33 cellular contexts compared by ENCODE assay signal in the genomic region with DNA sequence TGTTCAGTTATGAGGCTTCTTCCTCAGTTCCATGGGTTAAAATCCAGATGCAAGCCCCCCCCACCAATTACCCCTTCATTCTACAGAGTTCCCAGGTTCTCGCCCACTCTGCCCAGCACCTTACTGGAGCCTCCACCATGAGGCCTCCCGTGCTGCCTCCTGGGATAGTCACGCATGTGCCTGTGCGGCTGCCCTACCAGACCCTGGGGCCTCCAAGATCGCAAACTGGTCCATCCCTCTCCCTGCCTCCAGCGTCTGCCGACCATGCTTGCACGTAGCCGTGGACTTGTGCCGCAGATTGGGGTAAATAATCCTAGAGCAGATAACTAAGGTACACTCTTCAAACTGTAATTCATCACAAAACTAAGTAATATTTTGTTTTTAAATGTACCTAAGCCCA.
"Had no signal": no experiment of that assay in that cellular context is flagged by ENCODE, and none has a peak within 500 bp of the region (broad histone marks: within the 10 kb centered on the region; RNA-seq: fewer than 3 reads in every experiment).

No MANE protein-coding gene starts in this region.

- H3K4me3 ChIP-seq: ascending aorta, breast epithelium, cardiac muscle cell, esophagus muscularis mucosa, gastrocnemius medialis had no signal

- H3K27me3 ChIP-seq: ascending aorta, cardiac muscle cell, foreskin keratinocyte, gastrocnemius medialis had no signal

- DNase-seq: activated B cell treated with CpG ODN at 0.5 μM for 24 hours; activated CD4-positive, alpha-beta T cell treated with anti-CD3 and anti-CD28 coated beads for 48 hours; activated CD4-positive, alpha-beta T cell treated with anti-CD3 and anti-CD28 coated beads, Interleukin-2, amount 50 U/mL, for 1 hour; activated CD4-positive, alpha-beta T cell treated with anti-CD3 and anti-CD28 coated beads, Interleukin-2, amount 50 U/mL, for 48 hours; activated CD8-positive, alpha-beta memory T cell treated with anti-CD3 and anti-CD28 coated beads for 24 hours; activated CD8-positive, alpha-beta T cell treated with anti-CD3 and anti-CD28 coated beads for 36 hours; activated gamma-delta T cell; activated naive CD4-positive, alpha-beta T cell; activated naive CD4-positive, alpha-beta T cell treated with anti-CD3 and anti-CD28 coated beads, Interleukin-2, amount 10 ng/mL, durations not matched to agents 7 days and 5 days; activated naive CD8-positive, alpha-beta T cell treated with anti-CD3 and anti-CD28 coated beads, Interleukin-2, amount 10 ng/mL, durations not matched to agents 7 days and 5 days; activated T-cell treated with anti-CD3 and anti-CD28 coated beads, Interleukin-2, amount 50 U/mL, for 4 hours; cortex of kidney; dermis blood vessel endothelial cell; effector CD4-positive, alpha-beta T cell; effector memory CD8-positive, alpha-beta T cell; erythroblast; foreskin keratinocyte; gastrocnemius medialis; glutamatergic neuron; T-helper 1 cell; T-helper 17 cell; T1000; WERI-Rb-1 had no signal

- H3K9me3 ChIP-seq: gastrocnemius medialis had no signal

- H3K9me3 Mint-ChIP-seq: central memory CD8-positive, alpha-beta T cell had no signal

- H3K4me1 Mint-ChIP-seq: activated B cell treated with CpG ODN at 0.5 μM for 24 hours; activated naive CD4-positive, alpha-beta T cell treated with anti-CD3 and anti-CD28 coated beads, Interleukin-2, amount 10 ng/mL, durations not matched to agents 7 days and 5 days; activated naive CD8-positive, alpha-beta T cell treated with anti-CD3 and anti-CD28 coated beads, Interleukin-2, amount 10 ng/mL, durations not matched to agents 7 days and 5 days; activated T-helper 17 cell treated with anti-CD3 and anti-CD28 coated beads, Interleukin-2, amount 50 U/mL, for 72 hours; central memory CD8-positive, alpha-beta T cell; T-helper 17 cell had no signal

- H3K36me3 Mint-ChIP-seq: activated naive CD4-positive, alpha-beta T cell treated with anti-CD3 and anti-CD28 coated beads, Interleukin-2, amount 10 ng/mL, durations not matched to agents 7 days and 5 days; activated naive CD8-positive, alpha-beta T cell treated with anti-CD3 and anti-CD28 coated beads, Interleukin-2, amount 10 ng/mL, durations not matched to agents 7 days and 5 days had no signal

- H3K27ac Mint-ChIP-seq: activated B cell treated with CpG ODN at 0.5 μM for 24 hours; activated CD8-positive, alpha-beta T cell treated with anti-CD3 and anti-CD28 coated beads for 36 hours; activated naive CD4-positive, alpha-beta T cell treated with anti-CD3 and anti-CD28 coated beads, Interleukin-2, amount 10 ng/mL, durations not matched to agents 7 days and 5 days; activated naive CD8-positive, alpha-beta T cell treated with anti-CD3 and anti-CD28 coated beads, Interleukin-2, amount 10 ng/mL, durations not matched to agents 7 days and 5 days; activated T-helper 17 cell treated with anti-CD3 and anti-CD28 coated beads, Interleukin-2, amount 50 U/mL, for 72 hours; brain; effector memory CD8-positive, alpha-beta T cell; T-helper 17 cell; T-helper 2 cell treated with Interferon-gamma antibody and Interleukin-4, amounts not matched to agents 5 μg/mL and 100 μg/mL, for 36 hours had no signal

- H3K27ac ChIP-seq: ascending aorta, breast epithelium, cardiac muscle cell, esophagus muscularis mucosa, foreskin keratinocyte, gastrocnemius medialis, WERI-Rb-1 had no signal

- H3K27me3 Mint-ChIP-seq: activated B cell treated with CpG ODN at 0.5 μM for 24 hours; activated CD8-positive, alpha-beta T cell treated with anti-CD3 and anti-CD28 coated beads for 36 hours; activated naive CD4-positive, alpha-beta T cell treated with anti-CD3 and anti-CD28 coated beads, Interleukin-2, amount 10 ng/mL, durations not matched to agents 7 days and 5 days; activated naive CD8-positive, alpha-beta T cell treated with anti-CD3 and anti-CD28 coated beads, Interleukin-2, amount 10 ng/mL, durations not matched to agents 7 days and 5 days had no signal

- H3K4me1 ChIP-seq: ascending aorta, breast epithelium, esophagus muscularis mucosa, foreskin keratinocyte, gastrocnemius medialis had no signal

- ATAC-seq: activated CD4-positive, CD25-positive, alpha-beta regulatory T cell treated with anti-CD3 and anti-CD28 coated beads, Interleukin-2, amount 50 U/mL, for 24 hours; activated CD8-positive, alpha-beta T cell treated with anti-CD3 and anti-CD28 coated beads for 36 hours; activated naive CD4-positive, alpha-beta T cell treated with anti-CD3 and anti-CD28 coated beads, Interleukin-2, amount 50 U/mL, for 72 hours; activated T-cell treated with anti-CD3 and anti-CD28 coated beads, Interleukin-2, amount 50 U/mL, for 4 hours; activated T-helper 17 cell treated with anti-CD3 and anti-CD28 coated beads, Interleukin-2, amount 50 U/mL, for 72 hours; effector memory CD8-positive, alpha-beta T cell; foreskin keratinocyte; gastrocnemius medialis; T-helper 17 cell had no signal

- H3K4me3 Mint-ChIP-seq: activated B cell treated with CpG ODN at 0.5 μM for 24 hours; activated CD8-positive, alpha-beta T cell treated with anti-CD3 and anti-CD28 coated beads for 36 hours; activated naive CD4-positive, alpha-beta T cell treated with anti-CD3 and anti-CD28 coated beads, Interleukin-2, amount 10 ng/mL, durations not matched to agents 7 days and 5 days; activated naive CD8-positive, alpha-beta T cell treated with anti-CD3 and anti-CD28 coated beads, Interleukin-2, amount 10 ng/mL, durations not matched to agents 7 days and 5 days; activated T-cell treated with anti-CD3 and anti-CD28 coated beads, Interleukin-2, amount 50 U/mL, for 4 hours; activated T-helper 17 cell treated with anti-CD3 and anti-CD28 coated beads, Interleukin-2, amount 50 U/mL, for 72 hours; brain; central memory CD8-positive, alpha-beta T cell; effector memory CD8-positive, alpha-beta T cell; T-helper 17 cell; T-helper 2 cell treated with Interferon-gamma antibody and Interleukin-4, amounts not matched to agents 5 μg/mL and 100 μg/mL, for 36 hours had no signal
